36 cellular contexts compared by ENCODE assay signal in the genomic region with DNA sequence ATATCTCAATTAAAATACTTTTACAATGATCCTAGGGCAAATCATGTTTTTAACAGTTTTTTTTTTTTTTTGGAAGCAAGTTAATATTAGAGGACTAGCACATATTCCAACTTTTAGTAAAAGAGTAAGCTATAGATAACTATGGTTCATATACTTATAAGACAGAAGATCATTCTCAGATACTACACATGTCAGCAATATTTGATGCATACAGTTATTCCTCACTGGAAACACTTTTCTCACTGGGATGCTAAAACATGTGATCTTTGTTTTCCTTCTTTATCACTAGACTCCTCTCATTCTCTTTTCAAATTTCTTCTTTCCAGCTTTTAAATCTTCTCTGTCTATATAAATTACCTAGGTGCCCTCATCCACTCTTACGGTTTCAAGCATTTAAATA.
"Had no signal": no experiment of that assay in that cellular context is flagged by ENCODE, and none has a peak within 500 bp of the region (broad histone marks: within the 10 kb centered on the region; RNA-seq: fewer than 3 reads in every experiment).

No MANE protein-coding gene starts in this region.

- H3K27ac Mint-ChIP-seq: activated B cell treated with CpG ODN at 0.5 μM for 24 hours; activated CD4-positive, alpha-beta memory T cell treated with anti-CD3 and anti-CD28 coated beads for 36 hours; activated CD4-positive, alpha-beta T cell treated with anti-CD3 and anti-CD28 coated beads, Interleukin-2, amount 10 ng/mL, durations not matched to agents 24 days and 14 days; activated CD8-positive, alpha-beta T cell treated with anti-CD3 and anti-CD28 coated beads for 36 hours; activated naive CD4-positive, alpha-beta T cell treated with anti-CD3 and anti-CD28 coated beads for 36 hours; activated naive CD4-positive, alpha-beta T cell treated with anti-CD3 and anti-CD28 coated beads, Interleukin-2, amount 50 U/mL, for 72 hours; activated naive CD8-positive, alpha-beta T cell treated with anti-CD3 and anti-CD28 coated beads for 36 hours; activated T-cell treated with anti-CD3 and anti-CD28 coated beads, Interleukin-2, amount 50 U/mL, for 72 hours; activated T-helper 1 cell treated with anti-CD3 and anti-CD28 coated beads, Interleukin-12 subunit alpha, Interleukin-12 subunit beta, Interleukin-2, Interleukin-4 antibody, amounts not matched to agents 30 ng/mL and 10 ng/mL and 1 ng/mL, durations not matched to agents 14 hours and 24 hours and 36 hours; activated T-helper 17 cell treated with anti-CD3 and anti-CD28 coated beads, Interleukin-2, amount 50 U/mL, for 72 hours; T-helper 2 cell treated with Interferon-gamma antibody and Interleukin-4, amounts not matched to agents 5 μg/mL and 100 μg/mL, for 36 hours had no signal

- H3K4me1 ChIP-seq: adrenal gland, body of pancreas, breast epithelium had no signal

- ATAC-seq: activated CD8-positive, alpha-beta T cell treated with anti-CD3 and anti-CD28 coated beads for 36 hours; activated naive CD4-positive, alpha-beta T cell treated with anti-CD3 and anti-CD28 coated beads, Interleukin-2, amount 50 U/mL, for 72 hours; activated T-cell treated with anti-CD3 and anti-CD28 coated beads, Interleukin-2, amount 50 U/mL, for 4 hours; activated T-cell treated with anti-CD3 and anti-CD28 coated beads, Interleukin-2, amount 50 U/mL, for 72 hours; activated T-helper 17 cell treated with anti-CD3 and anti-CD28 coated beads, Interleukin-2, amount 50 U/mL, for 72 hours; body of pancreas had no signal

- FAIRE-seq: astrocyte, colon, TTC549 had no signal

- H3K36me3 ChIP-seq: adrenal gland, brain microvascular endothelial cell, breast epithelium had no signal

- H3K4me1 Mint-ChIP-seq: activated B cell treated with CpG ODN at 0.5 μM for 24 hours; activated CD4-positive, alpha-beta T cell treated with anti-CD3 and anti-CD28 coated beads, Interleukin-2, amount 10 ng/mL, durations not matched to agents 24 days and 14 days; activated naive CD8-positive, alpha-beta T cell treated with anti-CD3 and anti-CD28 coated beads for 36 hours; activated T-helper 17 cell treated with anti-CD3 and anti-CD28 coated beads, Interleukin-2, amount 50 U/mL, for 72 hours had no signal

- H3K9me3 ChIP-seq: adrenal gland, body of pancreas, breast epithelium had no signal

- H3K4me3 ChIP-seq: adrenal gland, body of pancreas, breast epithelium had no signal

- H3K27me3 ChIP-seq: adrenal gland, body of pancreas, brain microvascular endothelial cell, breast epithelium had no signal

- H3K36me3 Mint-ChIP-seq: activated CD4-positive, alpha-beta memory T cell treated with anti-CD3 and anti-CD28 coated beads for 36 hours; activated naive CD4-positive, alpha-beta T cell treated with anti-CD3 and anti-CD28 coated beads, Interleukin-2, amount 50 U/mL, for 72 hours; activated naive CD8-positive, alpha-beta T cell treated with anti-CD3 and anti-CD28 coated beads for 36 hours had no signal

- H3K27me3 Mint-ChIP-seq: activated B cell treated with CpG ODN at 0.5 μM for 24 hours; activated CD4-positive, alpha-beta memory T cell treated with anti-CD3 and anti-CD28 coated beads for 36 hours; activated CD4-positive, alpha-beta T cell treated with anti-CD3 and anti-CD28 coated beads, Interleukin-2, amount 10 ng/mL, durations not matched to agents 24 days and 14 days; activated CD8-positive, alpha-beta T cell treated with anti-CD3 and anti-CD28 coated beads for 36 hours; activated naive CD8-positive, alpha-beta T cell treated with anti-CD3 and anti-CD28 coated beads for 36 hours; activated T-helper 17 cell treated with anti-CD3 and anti-CD28 coated beads, Interleukin-2, amount 50 U/mL, for 72 hours had no signal

- H3K9me3 Mint-ChIP-seq: activated CD4-positive, alpha-beta memory T cell treated with anti-CD3 and anti-CD28 coated beads for 36 hours; activated CD4-positive, alpha-beta T cell treated with anti-CD3 and anti-CD28 coated beads, Interleukin-2, amount 10 ng/mL, durations not matched to agents 24 days and 14 days; activated naive CD4-positive, alpha-beta T cell treated with anti-CD3 and anti-CD28 coated beads for 36 hours; activated naive CD4-positive, alpha-beta T cell treated with anti-CD3 and anti-CD28 coated beads, Interleukin-2, amount 50 U/mL, for 72 hours; activated T-cell treated with anti-CD3 and anti-CD28 coated beads, Interleukin-2, amount 50 U/mL, for 4 hours; activated T-helper 1 cell treated with anti-CD3 and anti-CD28 coated beads, Interleukin-12 subunit alpha, Interleukin-12 subunit beta, Interleukin-2, Interleukin-4 antibody, amounts not matched to agents 30 ng/mL and 10 ng/mL and 1 ng/mL, durations not matched to agents 14 hours and 24 hours and 36 hours; activated T-helper 17 cell treated with anti-CD3 and anti-CD28 coated beads, Interleukin-2, amount 50 U/mL, for 72 hours had no signal

- H3K4me3 Mint-ChIP-seq: activated B cell treated with CpG ODN at 0.5 μM for 24 hours; activated CD4-positive, alpha-beta memory T cell treated with anti-CD3 and anti-CD28 coated beads for 36 hours; activated CD4-positive, alpha-beta T cell treated with anti-CD3 and anti-CD28 coated beads, Interleukin-2, amount 10 ng/mL, durations not matched to agents 24 days and 14 days; activated CD8-positive, alpha-beta T cell treated with anti-CD3 and anti-CD28 coated beads for 36 hours; activated naive CD4-positive, alpha-beta T cell treated with anti-CD3 and anti-CD28 coated beads for 36 hours; activated naive CD8-positive, alpha-beta T cell treated with anti-CD3 and anti-CD28 coated beads for 36 hours; activated T-cell treated with anti-CD3 and anti-CD28 coated beads, Interleukin-2, amount 50 U/mL, for 4 hours; activated T-cell treated with anti-CD3 and anti-CD28 coated beads, Interleukin-2, amount 50 U/mL, for 72 hours; activated T-helper 1 cell treated with anti-CD3 and anti-CD28 coated beads, Interleukin-12 subunit alpha, Interleukin-12 subunit beta, Interleukin-2, Interleukin-4 antibody, amounts not matched to agents 30 ng/mL and 10 ng/mL and 1 ng/mL, durations not matched to agents 14 hours and 24 hours and 36 hours; activated T-helper 17 cell treated with anti-CD3 and anti-CD28 coated beads, Interleukin-2, amount 50 U/mL, for 72 hours; T-helper 2 cell treated with Interferon-gamma antibody and Interleukin-4, amounts not matched to agents 5 μg/mL and 100 μg/mL, for 36 hours had no signal

- H3K27ac ChIP-seq: adrenal gland, body of pancreas, brain microvascular endothelial cell, breast epithelium, VCaP had no signal

- DNase-seq: activated B cell treated with CpG ODN at 0.5 μM for 24 hours; activated CD4-positive, alpha-beta memory T cell treated with anti-CD3 and anti-CD28 coated beads for 36 hours; activated CD4-positive, alpha-beta T cell treated with anti-CD3 and anti-CD28 coated beads for 4 hours; activated CD4-positive, alpha-beta T cell treated with anti-CD3 and anti-CD28 coated beads, Interleukin-2, amount 10 ng/mL, durations not matched to agents 24 days and 14 days; activated CD4-positive, alpha-beta T cell treated with anti-CD3 and anti-CD28 coated beads, Interleukin-2, amount 50 U/mL, for 1 hour; activated CD4-positive, alpha-beta T cell treated with anti-CD3 and anti-CD28 coated beads, Interleukin-2, amount 50 U/mL, for 4 hours; activated CD4-positive, CD25-positive, alpha-beta regulatory T cell treated with anti-CD3 and anti-CD28 coated beads, Interleukin-2, amount 50 U/mL, for 72 hours; activated CD8-positive, alpha-beta memory T cell treated with anti-CD3 and anti-CD28 coated beads, Interleukin-2, amount 50 U/mL, for 4 hours; activated CD8-positive, alpha-beta T cell treated with anti-CD3 and anti-CD28 coated beads for 36 hours; activated effector memory CD4-positive, alpha-beta T cell treated with anti-CD3 and anti-CD28 coated beads, Interleukin-2, amount 50 U/mL, for 16 hours; activated gamma-delta T cell treated with Interleukin-2 at 50 U/mL for 16 hours; activated naive CD4-positive, alpha-beta T cell; activated naive CD4-positive, alpha-beta T cell treated with anti-CD3 and anti-CD28 coated beads for 36 hours; activated naive CD4-positive, alpha-beta T cell treated with anti-CD3 and anti-CD28 coated beads, Interleukin-2, amount 50 U/mL, for 16 hours; activated naive CD8-positive, alpha-beta T cell treated with anti-CD3 and anti-CD28 coated beads for 36 hours; activated T-cell treated with anti-CD3 and anti-CD28 coated beads for 4 hours; activated T-cell treated with anti-CD3 and anti-CD28 coated beads, Interleukin-2, amount 50 U/mL, for 1 hour; activated T-cell treated with anti-CD3 and anti-CD28 coated beads, Interleukin-2, amount 50 U/mL, for 4 hours; activated T-cell treated with anti-CD3 and anti-CD28 coated beads, Interleukin-2, amount 50 U/mL, for 72 hours; adrenal gland; amniotic stem cell; aorta; body of pancreas; brain microvascular endothelial cell; central memory CD4-positive, alpha-beta T cell; T-helper 2 cell; T-helper 9 cell had no signal
